Comparison of ENCODE assay signal across 11 cellular contexts in genomic region chr14:51167587-51168219, GRCh38.
A peak's percentile ranks its signal among the peaks of the same experiment; 100 is the strongest.
DNase-seq lines count a peak whose midpoint lies in the region; ATAC-seq and TF ChIP-seq lines count a peak whose summit lies in the region.
"Had no signal": no experiment of that assay in that cellular context is flagged by ENCODE, and none has a peak within 500 bp of the region (broad histone marks: within the 10 kb centered on the region; RNA-seq: fewer than 3 reads in every experiment).

No MANE protein-coding gene starts in this region.

- H3K27me3 Mint-ChIP-seq in activated CD8-positive, alpha-beta T cell treated with anti-CD3 and anti-CD28 coated beads for 36 hours: no peaks in the 10 kb centered on the region
- peaks cover 3% of the 10 kb centered on the region for H3K27me3 Mint-ChIP-seq in activated CD8-positive, alpha-beta T cell treated with anti-CD3 and anti-CD28 coated beads, Interleukin-2, amount 10 ng/mL, durations not matched to agents 7 days and 5 days (ENCODE audit: low read depth)
- H3K27me3 Mint-ChIP-seq in chondrocyte (ENCODE audit: low read depth): no peaks in the 10 kb centered on the region

- peak overlapping the region; percentile 86 for H3K27ac Mint-ChIP-seq in activated CD8-positive, alpha-beta T cell treated with anti-CD3 and anti-CD28 coated beads for 36 hours
- no peak overlapping the region for H3K27ac Mint-ChIP-seq in activated CD8-positive, alpha-beta T cell treated with anti-CD3 and anti-CD28 coated beads, Interleukin-2, amount 10 ng/mL, durations not matched to agents 7 days and 5 days
- H3K27ac Mint-ChIP-seq in chondrocyte (ENCODE audit: unreplicated experiment): no peak overlapping the region

- no peak for DNase-seq in activated CD8-positive, alpha-beta T cell treated with anti-CD3 and anti-CD28 coated beads for 36 hours
- no peak for DNase-seq in activated CD8-positive, alpha-beta T cell treated with anti-CD3 and anti-CD28 coated beads, Interleukin-2, amount 10 ng/mL, durations not matched to agents 7 days and 5 days
- DNase-seq in RPMI7951 (ENCODE audit: low read depth) (peak; percentile 13), suprapubic skin (ENCODE audit: low spot score in 2 of 2) (no peak), chondrocyte (ENCODE audit: low spot score) (no peak), HAP-1 (ENCODE audit: low spot score in 2 of 2) (no peak), Peyer's patch (no peak)
- DNase-seq: activated gamma-delta T cell, left colon had no signal

- no peak for TF ChIP-seq EP300 in gastroesophageal sphincter (IDR thresholded peaks at IDR 0.05)
- no peak for TF ChIP-seq EP300 in suprapubic skin (IDR thresholded peaks at IDR 0.05)

- ATAC-seq in activated CD8-positive, alpha-beta T cell treated with anti-CD3 and anti-CD28 coated beads for 36 hours: peak; percentile 94
- ATAC-seq in activated CD8-positive, alpha-beta T cell treated with anti-CD3 and anti-CD28 coated beads, Interleukin-2, amount 10 ng/mL, durations not matched to agents 7 days and 5 days: no peak
- peak; percentile 81 for ATAC-seq in gastroesophageal sphincter
- ATAC-seq: left colon had no signal

- H3K9me3 Mint-ChIP-seq in activated CD8-positive, alpha-beta T cell treated with anti-CD3 and anti-CD28 coated beads for 36 hours: no peaks in the 10 kb centered on the region
- H3K9me3 Mint-ChIP-seq in activated CD8-positive, alpha-beta T cell treated with anti-CD3 and anti-CD28 coated beads, Interleukin-2, amount 10 ng/mL, durations not matched to agents 7 days and 5 days (ENCODE audit: insufficient read depth): no peaks in the 10 kb centered on the region
- no peaks in the 10 kb centered on the region for H3K9me3 Mint-ChIP-seq in chondrocyte (ENCODE audit: low read depth)

- H3K27ac ChIP-seq in gastroesophageal sphincter (peak overlapping the region in 1 of 4 donors; percentile 46), suprapubic skin (peak overlapping the region; percentile 70), Peyer's patch (peak overlapping the region in 2 of 4 donors; percentile 23 to 53)
- H3K27ac ChIP-seq: KMS-11 had no signal

- no peaks in the 10 kb centered on the region for H3K9me3 ChIP-seq in gastroesophageal sphincter
- H3K9me3 ChIP-seq in suprapubic skin: no peaks in the 10 kb centered on the region
- no peaks in the 10 kb centered on the region for H3K9me3 ChIP-seq in HAP-1
- no peaks in the 10 kb centered on the region for H3K9me3 ChIP-seq in Peyer's patch

- TF ChIP-seq CTCF in activated CD8-positive, alpha-beta T cell treated with anti-CD3 and anti-CD28 coated beads for 36 hours (IDR thresholded peaks at IDR 0.05): no peak
- no peak for TF ChIP-seq CTCF in gastroesophageal sphincter (IDR thresholded peaks at IDR 0.05)
- TF ChIP-seq CTCF in suprapubic skin (IDR thresholded peaks at IDR 0.05): no peak
- TF ChIP-seq CTCF in chondrocyte (IDR thresholded peaks at IDR 0.05): no peak
- TF ChIP-seq CTCF in Peyer's patch (IDR thresholded peaks at IDR 0.05): no peak

- POLR2A ChIA-PET in activated CD8-positive, alpha-beta T cell treated with anti-CD3 and anti-CD28 coated beads for 36 hours (lab: Charles Lee): no interaction called here
- POLR2A ChIA-PET in activated CD8-positive, alpha-beta T cell treated with anti-CD3 and anti-CD28 coated beads, Interleukin-2, amount 10 ng/mL, durations not matched to agents 7 days and 5 days (lab: Charles Lee): no interaction called here

- H3K4me3 Mint-ChIP-seq in activated CD8-positive, alpha-beta T cell treated with anti-CD3 and anti-CD28 coated beads for 36 hours: no peak overlapping the region
- no peak overlapping the region for H3K4me3 Mint-ChIP-seq in activated CD8-positive, alpha-beta T cell treated with anti-CD3 and anti-CD28 coated beads, Interleukin-2, amount 10 ng/mL, durations not matched to agents 7 days and 5 days
- no peak overlapping the region for H3K4me3 Mint-ChIP-seq in chondrocyte (ENCODE audit: unreplicated experiment)

- no peaks in the 10 kb centered on the region for H3K36me3 Mint-ChIP-seq in activated CD8-positive, alpha-beta T cell treated with anti-CD3 and anti-CD28 coated beads for 36 hours (ENCODE audit: low read depth)
- H3K36me3 Mint-ChIP-seq in activated CD8-positive, alpha-beta T cell treated with anti-CD3 and anti-CD28 coated beads, Interleukin-2, amount 10 ng/mL, durations not matched to agents 7 days and 5 days (ENCODE audit: low read depth): no peaks in the 10 kb centered on the region
- no peaks in the 10 kb centered on the region for H3K36me3 Mint-ChIP-seq in chondrocyte (ENCODE audit: low read depth)

- H3K36me3 ChIP-seq in gastroesophageal sphincter (no peaks in the 10 kb centered on the region), suprapubic skin (no peaks in the 10 kb centered on the region), HAP-1 (replicated peaks) (no peaks in the 10 kb centered on the region), Peyer's patch (no peaks in the 10 kb centered on the region)

- CTCF ChIA-PET in activated CD8-positive, alpha-beta T cell treated with anti-CD3 and anti-CD28 coated beads for 36 hours (lab: Charles Lee): interaction anchor here (0.9 kb wide), 1 partner anchor 10 kb away, joined by 4 read pairs; no protein-coding TSS in a partner anchor
- CTCF ChIA-PET in activated CD8-positive, alpha-beta T cell treated with anti-CD3 and anti-CD28 coated beads, Interleukin-2, amount 10 ng/mL, durations not matched to agents 7 days and 5 days (lab: Charles Lee): no interaction called here

- peaks cover 18% of the 10 kb centered on the region for H3K4me1 Mint-ChIP-seq in activated CD8-positive, alpha-beta T cell treated with anti-CD3 and anti-CD28 coated beads for 36 hours (ENCODE audit: low read depth)
- H3K4me1 Mint-ChIP-seq in activated CD8-positive, alpha-beta T cell treated with anti-CD3 and anti-CD28 coated beads, Interleukin-2, amount 10 ng/mL, durations not matched to agents 7 days and 5 days (ENCODE audit: low read depth): peaks cover 6% of the 10 kb centered on the region
- H3K4me1 Mint-ChIP-seq in chondrocyte (ENCODE audit: low read depth): peaks cover 31% of the 10 kb centered on the region

- H3K4me1 ChIP-seq in gastroesophageal sphincter (peaks cover 0 to 27% (median 0%) of the 10 kb centered on the region in 3 donors), suprapubic skin (peaks cover 11% of the 10 kb centered on the region), HAP-1 (peaks cover 5% of the 10 kb centered on the region), Peyer's patch (no peaks in the 10 kb centered on the region)

- intact Hi-C loops in activated CD8-positive, alpha-beta T cell treated with anti-CD3 and anti-CD28 coated beads for 36 hours (cut with micrococcal nuclease): no loop called here

- H3K27me3 ChIP-seq in gastroesophageal sphincter: no peaks in the 10 kb centered on the region
- H3K27me3 ChIP-seq in suprapubic skin: no peaks in the 10 kb centered on the region
- no peaks in the 10 kb centered on the region for H3K27me3 ChIP-seq in HAP-1 (ENCODE audit: low read depth)
- H3K27me3 ChIP-seq in Peyer's patch: no peaks in the 10 kb centered on the region

- H3K4me3 ChIP-seq in gastroesophageal sphincter: no peak overlapping the region
- H3K4me3 ChIP-seq in suprapubic skin: no peak overlapping the region
- H3K4me3 ChIP-seq in HAP-1: no peak overlapping the region
- H3K4me3 ChIP-seq in Peyer's patch: no peak overlapping the region

- in situ Hi-C loops in HAP-1 (cut with MboI; ENCODE audit: low sequenced_read_pairs): no loop called here

- TF ChIP-seq POLR2A in gastroesophageal sphincter (IDR thresholded peaks at IDR 0.05) (no peak), suprapubic skin (IDR thresholded peaks at IDR 0.05) (no peak), Peyer's patch (IDR thresholded peaks at IDR 0.05) (no peak)
